Comparison of ENCODE assay signal across 11 cellular contexts in genomic region chr14:72801841-72802587, GRCh38.
DNase-seq lines count a peak whose midpoint lies in the region; ATAC-seq and TF ChIP-seq lines count a peak whose summit lies in the region.
"Had no signal": no experiment of that assay in that cellular context is flagged by ENCODE, and none has a peak within 500 bp of the region (broad histone marks: within the 10 kb centered on the region; RNA-seq: fewer than 3 reads in every experiment).

No MANE protein-coding gene starts in this region.

- H3K27me3 Mint-ChIP-seq in activated CD4-positive, alpha-beta memory T cell treated with anti-CD3 and anti-CD28 coated beads, Interleukin-2, amount 10 ng/mL, durations not matched to agents 7 days and 5 days, result no peaks in the 10 kb centered on the region
- no peaks in the 10 kb centered on the region for H3K27me3 Mint-ChIP-seq in activated CD4-positive, alpha-beta memory T cell treated with anti-CD3 and anti-CD28 coated beads for 36 hours
- peaks cover 48% of the 10 kb centered on the region for H3K27me3 Mint-ChIP-seq in endodermal cell (ENCODE audit: insufficient read depth)
- H3K27me3 Mint-ChIP-seq: memory B cell had no signal

- no peaks in the 10 kb centered on the region for H3K36me3 ChIP-seq in SJCRH30
- no peaks in the 10 kb centered on the region for H3K36me3 ChIP-seq in gastrocnemius medialis
- no peaks in the 10 kb centered on the region for H3K36me3 ChIP-seq in endodermal cell (ENCODE audit: control insufficient read depth, insufficient read depth, low read length)
- H3K36me3 ChIP-seq: ovary, transverse colon had no signal

- H3K9ac ChIP-seq in endodermal cell (ENCODE audit: extremely low read depth, low read length, poor library complexity, severe bottlenecking), result no peak overlapping the region

- H3K27ac Mint-ChIP-seq in activated CD4-positive, alpha-beta memory T cell treated with anti-CD3 and anti-CD28 coated beads, Interleukin-2, amount 10 ng/mL, durations not matched to agents 7 days and 5 days, result peak overlapping the region; percentile 76
- H3K27ac Mint-ChIP-seq in activated CD4-positive, alpha-beta memory T cell treated with anti-CD3 and anti-CD28 coated beads for 36 hours, result no peak overlapping the region
- no peak overlapping the region for H3K27ac Mint-ChIP-seq in endodermal cell

- peaks cover 4% of the 10 kb centered on the region; the same call in 1 of the 2 replicates for H3K4me1 ChIP-seq in SJCRH30
- H3K4me1 ChIP-seq in foreskin keratinocyte, result peaks cover 6% of the 10 kb centered on the region
- peaks cover 58 to 80% of the 10 kb centered on the region in 2 donors for H3K4me1 ChIP-seq in gastrocnemius medialis
- no peaks in the 10 kb centered on the region for H3K4me1 ChIP-seq in endodermal cell (ENCODE audit: control insufficient read depth, insufficient read depth, low read length)
- H3K4me1 ChIP-seq: transverse colon had no signal

- H3K27me3 ChIP-seq in SJCRH30 (no peaks in the 10 kb centered on the region), foreskin keratinocyte (no peaks in the 10 kb centered on the region), gastrocnemius medialis (no peaks in the 10 kb centered on the region), endodermal cell (ENCODE audit: control insufficient read depth, insufficient read depth, low read length, poor library complexity, severe bottlenecking) (no peaks in the 10 kb centered on the region)
- H3K27me3 ChIP-seq: ovary, transverse colon had no signal

- H3K4me3 ChIP-seq in SJCRH30 (no peak overlapping the region), gastrocnemius medialis (no peak overlapping the region), endodermal cell (ENCODE audit: low read length) (no peak overlapping the region)
- H3K4me3 ChIP-seq: ovary, transverse colon had no signal

- H3K4me1 Mint-ChIP-seq in activated CD4-positive, alpha-beta memory T cell treated with anti-CD3 and anti-CD28 coated beads, Interleukin-2, amount 10 ng/mL, durations not matched to agents 7 days and 5 days, result peaks cover 23% of the 10 kb centered on the region
- peaks cover 8% of the 10 kb centered on the region for H3K4me1 Mint-ChIP-seq in activated CD4-positive, alpha-beta memory T cell treated with anti-CD3 and anti-CD28 coated beads for 36 hours (ENCODE audit: low read depth)
- H3K4me1 Mint-ChIP-seq in endodermal cell, result peaks cover 7% of the 10 kb centered on the region

- H3K9me3 Mint-ChIP-seq in activated CD4-positive, alpha-beta memory T cell treated with anti-CD3 and anti-CD28 coated beads, Interleukin-2, amount 10 ng/mL, durations not matched to agents 7 days and 5 days, result no peaks in the 10 kb centered on the region
- H3K9me3 Mint-ChIP-seq in activated CD4-positive, alpha-beta memory T cell treated with anti-CD3 and anti-CD28 coated beads for 36 hours, result no peaks in the 10 kb centered on the region
- H3K9me3 Mint-ChIP-seq in endodermal cell, result no peaks in the 10 kb centered on the region

- no peak for TF ChIP-seq POLR2A in gastrocnemius medialis (IDR thresholded peaks at IDR 0.05)

- ATAC-seq in foreskin keratinocyte, result peak; percentile 61
- peak; percentile 69 to 70 for ATAC-seq in gastrocnemius medialis
- no peak for ATAC-seq in GM18517 (IDR thresholded peaks at IDR 0.05; ENCODE audit: unreplicated experiment)

- intact Hi-C loops in activated CD4-positive, alpha-beta memory T cell treated with anti-CD3 and anti-CD28 coated beads for 36 hours (cut with micrococcal nuclease), result no loop called here
- intact Hi-C loops in gastrocnemius medialis (cut with DNase I; ENCODE audit: low total_unique reads), result loop anchor here (1.0 kb wide), 1 partner anchor 10 kb away; no protein-coding TSS in a partner anchor

- H3K27ac ChIP-seq in SJCRH30 (no peak overlapping the region), foreskin keratinocyte (peak overlapping the region; percentile 51), gastrocnemius medialis (peak overlapping the region; percentile 81 to 95 (median 86)), endodermal cell (ENCODE audit: low read depth, low read length) (no peak overlapping the region)
- H3K27ac ChIP-seq: ovary, transverse colon had no signal

- CTCF ChIA-PET in activated CD4-positive, alpha-beta memory T cell treated with anti-CD3 and anti-CD28 coated beads, Interleukin-2, amount 10 ng/mL, durations not matched to agents 7 days and 5 days (lab: Charles Lee), result no interaction called here
- CTCF ChIA-PET in activated CD4-positive, alpha-beta memory T cell treated with anti-CD3 and anti-CD28 coated beads for 36 hours (lab: Charles Lee), result no interaction called here

- H3K9me3 ChIP-seq in SJCRH30 (replicated peaks), result no peaks in the 10 kb centered on the region
- no peaks in the 10 kb centered on the region for H3K9me3 ChIP-seq in gastrocnemius medialis
- H3K9me3 ChIP-seq in endodermal cell (ENCODE audit: control insufficient read depth, low read length), result no peaks in the 10 kb centered on the region
- H3K9me3 ChIP-seq: ovary, transverse colon had no signal

- TF ChIP-seq CTCF in foreskin keratinocyte (conservative IDR thresholded peaks at IDR 0.05), result no peak
- TF ChIP-seq CTCF in gastrocnemius medialis (IDR thresholded peaks at IDR 0.05 in 4 of 5, conservative IDR thresholded peaks at IDR 0.05 in 1 of 5), result no peak
- TF ChIP-seq CTCF in endodermal cell (conservative IDR thresholded peaks at IDR 0.05), result no peak

- DNase-seq in activated CD4-positive, alpha-beta memory T cell treated with anti-CD3 and anti-CD28 coated beads, Interleukin-2, amount 10 ng/mL, durations not matched to agents 7 days and 5 days, result no peak
- no peak for DNase-seq in activated CD4-positive, alpha-beta memory T cell treated with anti-CD3 and anti-CD28 coated beads for 36 hours
- DNase-seq in SJCRH30 (peak; percentile 7 to 14), foreskin keratinocyte (peak in 1 of 2 donors; percentile 56), gastrocnemius medialis (peak; percentile 34 to 66), endodermal cell (no peak), midbrain (lab: John Stamatoyannopoulos, UW) (no peak)
- DNase-seq: ovary, transverse colon had no signal

- WGBS in endodermal cell (ENCODE audit: insufficient coverage in 1 of 2, insufficient read length in 1 of 2), 2 experiments, result 89 to 90% methylated on average over 4 to 5 of the region's 5 CpGs

- no peak overlapping the region for H3K4me3 Mint-ChIP-seq in activated CD4-positive, alpha-beta memory T cell treated with anti-CD3 and anti-CD28 coated beads, Interleukin-2, amount 10 ng/mL, durations not matched to agents 7 days and 5 days
- no peak overlapping the region for H3K4me3 Mint-ChIP-seq in activated CD4-positive, alpha-beta memory T cell treated with anti-CD3 and anti-CD28 coated beads for 36 hours
- no peak overlapping the region for H3K4me3 Mint-ChIP-seq in endodermal cell
- H3K4me3 Mint-ChIP-seq: memory B cell had no signal

- in situ Hi-C loops in gastrocnemius medialis (cut with MboI; ENCODE audit: low sequenced_read_pairs in 4 of 4), result no loop called here

- POLR2A ChIA-PET in activated CD4-positive, alpha-beta memory T cell treated with anti-CD3 and anti-CD28 coated beads, Interleukin-2, amount 10 ng/mL, durations not matched to agents 7 days and 5 days (lab: Charles Lee), result no interaction called here
- POLR2A ChIA-PET in activated CD4-positive, alpha-beta memory T cell treated with anti-CD3 and anti-CD28 coated beads for 36 hours (lab: Charles Lee), result no interaction called here

- H3K36me3 Mint-ChIP-seq in activated CD4-positive, alpha-beta memory T cell treated with anti-CD3 and anti-CD28 coated beads, Interleukin-2, amount 10 ng/mL, durations not matched to agents 7 days and 5 days (ENCODE audit: low read depth), result peaks cover 25% of the 10 kb centered on the region
- H3K36me3 Mint-ChIP-seq in activated CD4-positive, alpha-beta memory T cell treated with anti-CD3 and anti-CD28 coated beads for 36 hours, result no peaks in the 10 kb centered on the region
- H3K36me3 Mint-ChIP-seq in endodermal cell (ENCODE audit: low read depth), result no peaks in the 10 kb centered on the region

Comparison
In these comparisons a context has a peak if more than half of its experiments do, and no peak if none do; other contexts are left out.
1. DNase-seq: peak in SJCRH30 (2 of 2) and gastrocnemius medialis (2 of 2); none in activated CD4-positive, alpha-beta memory T cell treated with anti-CD3 and anti-CD28 coated beads, Interleukin-2, amount 10 ng/mL, durations not matched to agents 7 days and 5 days (single experiment), activated CD4-positive, alpha-beta memory T cell treated with anti-CD3 and anti-CD28 coated beads for 36 hours (single experiment), endodermal cell (single experiment) and midbrain (single experiment).
2. H3K27ac ChIP-seq: peak in foreskin keratinocyte (single experiment) and gastrocnemius medialis (4 of 4); none in SJCRH30 (single experiment) and endodermal cell (single experiment).